Comparison of ENCODE assay signal across 12 cellular contexts in the genomic region with DNA sequence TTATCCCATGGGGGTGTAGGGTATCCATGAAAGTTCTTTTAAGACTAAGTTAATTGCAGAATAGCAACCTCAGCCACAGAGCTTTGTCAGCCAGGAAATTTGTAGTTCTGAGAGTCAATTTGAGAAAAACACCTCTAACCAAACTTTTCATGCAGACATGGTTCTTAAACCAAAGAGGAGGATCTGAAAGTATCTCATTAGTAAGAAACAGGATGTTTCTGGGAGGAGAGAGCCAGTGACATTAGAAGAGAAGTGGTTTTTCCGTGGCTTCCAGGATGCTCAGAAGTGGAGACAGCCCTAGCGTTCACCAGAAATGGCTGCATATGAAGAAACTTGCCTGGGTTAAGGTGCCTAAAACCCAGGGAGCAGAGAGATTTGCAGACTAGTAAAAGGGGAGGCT. TPM values are rescaled to one million over a fixed set of nuclear protein-coding genes. Genes with fewer than 3 reads are reported as not detected.
A peak's percentile ranks its signal among the peaks of the same experiment; 100 is the strongest.
DNase-seq lines count a peak whose midpoint lies in the region; ATAC-seq, FAIRE-seq and TF ChIP-seq lines count a peak whose summit lies in the region.
"Had no signal": no experiment of that assay in that cellular context is flagged by ENCODE, and none has a peak within 500 bp of the region (broad histone marks: within the 10 kb centered on the region; RNA-seq: fewer than 3 reads in every experiment).

No MANE protein-coding gene starts in this region.

- DNase-seq in GM18507 (ENCODE audit: extremely low spot score, insufficient read length, low read depth) (peak; percentile 32), caudate nucleus (lab: John Stamatoyannopoulos, UW) (no peak), GM12892 (ENCODE audit: insufficient read length) (no peak), SW480 (ENCODE audit: low spot score) (no peak), stomach (no peak)
- DNase-seq: activated CD4-positive, CD25-positive, alpha-beta regulatory T cell; PC-3 had no signal

- H3K27ac ChIP-seq in caudate nucleus (ENCODE audit: low read depth, low read length) (peak overlapping the region; percentile 69), stomach (no peak overlapping the region)

- intact Hi-C loops in stomach (cut with DNase I; ENCODE audit: low total_unique reads), result no loop called here

- H3K9me3 ChIP-seq in stomach, result no peaks in the 10 kb centered on the region

- FAIRE-seq in GM18507 (lab: Jason Lieb, UNC) (peak; percentile 87), GM12892 (lab: Jason Lieb, UNC) (no peak)

- peak; percentile 63 for ATAC-seq in GM21423 (IDR thresholded peaks at IDR 0.05; ENCODE audit: unreplicated experiment)
- ATAC-seq in HG03575 (IDR thresholded peaks at IDR 0.05; ENCODE audit: extremely low read depth, insufficient number of reproducible peaks, low FRiP score, unreplicated experiment), result peak; percentile 38
- no peak for ATAC-seq in HG03039 (IDR thresholded peaks at IDR 0.05; ENCODE audit: unreplicated experiment)
- ATAC-seq: PC-3 had no signal

- WGBS in stomach, 5 donors, result 31 to 82% (median 72%) methylated on average over 2 of the region's 2 CpGs

- H3K4me1 ChIP-seq in stomach, result peaks cover 5 to 60% (median 16%) of the 10 kb centered on the region in 4 donors

- TF ChIP-seq EP300 in stomach (IDR thresholded peaks at IDR 0.05), result no peak

- peaks cover 0 to 23% (median 5%) of the 10 kb centered on the region in 3 donors for H3K27me3 ChIP-seq in stomach

- TF ChIP-seq POLR2A in GM12892 (IDR thresholded peaks at IDR 0.05; ENCODE audit: low read depth, low read length), result no peak
- no peak for TF ChIP-seq POLR2A in stomach (IDR thresholded peaks at IDR 0.05)

- no peaks in the 10 kb centered on the region for H3K36me3 ChIP-seq in stomach

- TF ChIP-seq CTCF in stomach (IDR thresholded peaks at IDR 0.05), result no peak

- no peak overlapping the region for H3K4me3 ChIP-seq in stomach
- H3K4me3 ChIP-seq: lung, skin epidermis had no signal

RNA-seq across cellular contexts. Expression of gene GNAO1, which starts 7.9 kb away (rescaled TPM):
- not detected for polyA plus RNA-seq in GM12892 (2012; ENCODE audit: missing spikeins)
- 10 to 100 TPM in 2 of 5 donors, 1 to 10 TPM in 3; 3.8 to 42.0 (median 9.9) TPM for total RNA-seq in stomach
- 1 to 10 TPM; 2.3 to 3.4 (median 2.3) TPM for polyA plus RNA-seq in stomach
- total RNA-seq: PC-3 had no signal
